19 cellular contexts compared by ENCODE assay signal in genomic region chr3:133711013-133711412, GRCh38. TPM values are rescaled to one million over a fixed set of nuclear protein-coding genes. Genes with fewer than 3 reads are reported as not detected.
DNase-seq lines count a peak whose midpoint lies in the region; TF ChIP-seq lines count a peak whose summit lies in the region.
"Had no signal": no experiment of that assay in that cellular context is flagged by ENCODE, and none has a peak within 500 bp of the region (broad histone marks: within the 10 kb centered on the region; RNA-seq: fewer than 3 reads in every experiment).

No MANE protein-coding gene starts in this region.

- no peaks in the 10 kb centered on the region for H3K27me3 ChIP-seq in HL-60 (ENCODE audit: insufficient read depth, poor library complexity, severe bottlenecking)

- peak; percentile 35 for DNase-seq in SIG-M5 treated with dmso at 0.1 percent for 504 hours (lab: John Stamatoyannopoulos, UW; ENCODE audit: unreplicated experiment)
- DNase-seq in SIG-M5 (lab: John Stamatoyannopoulos, UW) = no peak
- peak in 1 of 2 experiments; percentile 67 for DNase-seq in HL-60 (ENCODE audit: low read depth in 1 of 2, low spot score in 1 of 2)
- DNase-seq in coronary artery (ENCODE audit: low spot score) = peak; percentile 7
- no peak for DNase-seq in NCI-H510A treated with DMSO at 0.1 percent for 48 hours (lab: John Stamatoyannopoulos, UW)
- no peak for DNase-seq in NCI-H187 (lab: John Stamatoyannopoulos, UW)
- no peak for DNase-seq in endothelial cell (ENCODE audit: low spot score)
- DNase-seq: AML-193; CD4-positive, alpha-beta T cell; DND-41; EL; GM23248 had no signal

- TF ChIP-seq CTCF in HL-60 (IDR thresholded peaks at IDR 0.05; ENCODE audit: insufficient read depth, low read length) = no peak
- TF ChIP-seq CTCF in coronary artery (IDR thresholded peaks at IDR 0.05) = no peak
- TF ChIP-seq CTCF in endothelial cell (IDR thresholded peaks at IDR 0.05; ENCODE audit: unreplicated experiment) = no peak

- H3K27ac ChIP-seq in HL-60 (replicated peaks) = peak overlapping the region; percentile 57
- H3K27ac ChIP-seq in coronary artery = no peak overlapping the region
- H3K27ac ChIP-seq: 22Rv1, A549, C4-2B, GM23248 had no signal

- no peaks in the 10 kb centered on the region for H3K9me3 Mint-ChIP-seq in endothelial cell (ENCODE audit: unreplicated experiment)
- H3K9me3 Mint-ChIP-seq: CD4-positive, alpha-beta T cell had no signal

- H3K4me3 Mint-ChIP-seq in endothelial cell (ENCODE audit: unreplicated experiment) = no peak overlapping the region
- H3K4me3 Mint-ChIP-seq: CD4-positive, alpha-beta T cell had no signal

- no peaks in the 10 kb centered on the region for H3K4me1 Mint-ChIP-seq in endothelial cell (ENCODE audit: unreplicated experiment)

- H3K27me3 Mint-ChIP-seq in endothelial cell (ENCODE audit: unreplicated experiment) = peaks cover 4% of the 10 kb centered on the region

- H3K36me3 Mint-ChIP-seq in endothelial cell (ENCODE audit: low read depth, unreplicated experiment) = no peaks in the 10 kb centered on the region

- H3K4me3 ChIP-seq in HL-60 (replicated peaks; ENCODE audit: insufficient read depth, low read length) = no peak overlapping the region
- no peak overlapping the region for H3K4me3 ChIP-seq in coronary artery
- H3K4me3 ChIP-seq: A549, GM12878, GM23248, HAP-1 had no signal

- H3K27ac Mint-ChIP-seq in endothelial cell (ENCODE audit: unreplicated experiment) = no peak overlapping the region
- H3K27ac Mint-ChIP-seq: CD4-positive, alpha-beta T cell had no signal

RNA-seq across cellular contexts. Expression of gene TF, which starts 35.2 kb away (rescaled TPM):
- 3.9 TPM for total RNA-seq in endothelial cell (ENCODE audit: unreplicated experiment)
- total RNA-seq: G401, GM23248, H4 had no signal

RNA-seq across cellular contexts. Expression of gene TOPBP1, which starts 49.3 kb away (rescaled TPM):
- 43.2 TPM for total RNA-seq in endothelial cell (ENCODE audit: unreplicated experiment)

Comparison
In these comparisons a context has a peak if more than half of its experiments do, and no peak if none do; other contexts are left out.
1. DNase-seq: peak in SIG-M5 treated with dmso at 0.1 percent for 504 hours (single experiment) and coronary artery (single experiment); none in SIG-M5 (single experiment), NCI-H510A treated with DMSO at 0.1 percent for 48 hours (single experiment), NCI-H187 (0 of 2) and endothelial cell (single experiment).